Comparison of ENCODE assay signal across 30 cellular contexts in genomic region chr2:44325897-44326296, GRCh38. TPM values are rescaled to one million over a fixed set of nuclear protein-coding genes. Genes with fewer than 3 reads are reported as not detected.
"Had no signal": no experiment of that assay in that cellular context is flagged by ENCODE, and none has a peak within 500 bp of the region (broad histone marks: within the 10 kb centered on the region; RNA-seq: fewer than 3 reads in every experiment).

No MANE protein-coding gene starts in this region.

- FAIRE-seq: TTC549 had no signal

- ATAC-seq: activated CD4-positive, alpha-beta T cell treated with anti-CD3 and anti-CD28 coated beads for 36 hours; activated CD8-positive, alpha-beta memory T cell treated with anti-CD3 and anti-CD28 coated beads, Interleukin-2, amount 10 ng/mL, durations not matched to agents 7 days and 5 days; activated T-helper 17 cell treated with anti-CD3 and anti-CD28 coated beads, Interleukin-2, amount 50 U/mL, for 72 hours; left colon; stimulated activated naive CD8-positive, alpha-beta T cell treated with anti-CD3 and anti-CD28 coated beads, Interleukin-15, Interleukin-2, amounts not matched to agents 100 U/mL and 50 U/mL, for 24 hours; WTC11 had no signal

- H3K9me3 Mint-ChIP-seq: activated CD4-positive, alpha-beta memory T cell treated with anti-CD3 and anti-CD28 coated beads for 36 hours; activated naive CD8-positive, alpha-beta T cell treated with anti-CD3 and anti-CD28 coated beads for 36 hours; activated T-helper 17 cell treated with anti-CD3 and anti-CD28 coated beads, Interleukin-2, amount 50 U/mL, for 72 hours; brain; endodermal cell; nephron progenitor cell; T-helper 2 cell treated with Interferon-gamma antibody and Interleukin-4, amounts not matched to agents 5 μg/mL and 100 μg/mL, for 36 hours; WTC11 had no signal

- H3K27me3 ChIP-seq: colonic mucosa, vagina had no signal

- H3K27me3 Mint-ChIP-seq: activated CD4-positive, alpha-beta memory T cell treated with anti-CD3 and anti-CD28 coated beads for 36 hours; activated CD4-positive, alpha-beta T cell treated with anti-CD3 and anti-CD28 coated beads for 36 hours; activated CD8-positive, alpha-beta memory T cell treated with anti-CD3 and anti-CD28 coated beads, Interleukin-2, amount 10 ng/mL, durations not matched to agents 7 days and 5 days; activated naive CD8-positive, alpha-beta T cell treated with anti-CD3 and anti-CD28 coated beads for 36 hours; activated T-helper 17 cell treated with anti-CD3 and anti-CD28 coated beads, Interleukin-2, amount 50 U/mL, for 72 hours; brain had no signal

- H3K9me3 ChIP-seq: colonic mucosa, vagina had no signal

- H3K4me3 Mint-ChIP-seq: activated CD4-positive, alpha-beta memory T cell treated with anti-CD3 and anti-CD28 coated beads for 36 hours; activated CD4-positive, alpha-beta T cell treated with anti-CD3 and anti-CD28 coated beads for 36 hours; activated CD8-positive, alpha-beta memory T cell treated with anti-CD3 and anti-CD28 coated beads, Interleukin-2, amount 10 ng/mL, durations not matched to agents 7 days and 5 days; activated naive CD8-positive, alpha-beta T cell treated with anti-CD3 and anti-CD28 coated beads for 36 hours; activated T-helper 17 cell treated with anti-CD3 and anti-CD28 coated beads, Interleukin-2, amount 50 U/mL, for 72 hours; brain; endodermal cell; nephron progenitor cell; T-helper 2 cell treated with Interferon-gamma antibody and Interleukin-4, amounts not matched to agents 5 μg/mL and 100 μg/mL, for 36 hours; WTC11 had no signal

- H3K4me1 ChIP-seq: colonic mucosa, vagina had no signal

- H3K4me1 Mint-ChIP-seq: activated CD8-positive, alpha-beta memory T cell treated with anti-CD3 and anti-CD28 coated beads, Interleukin-2, amount 10 ng/mL, durations not matched to agents 7 days and 5 days; activated T-helper 17 cell treated with anti-CD3 and anti-CD28 coated beads, Interleukin-2, amount 50 U/mL, for 72 hours; nephron progenitor cell; WTC11 had no signal

- DNase-seq: activated CD4-positive, alpha-beta memory T cell treated with anti-CD3 and anti-CD28 coated beads for 36 hours; activated CD4-positive, alpha-beta T cell treated with anti-CD3 and anti-CD28 coated beads for 36 hours; activated CD8-positive, alpha-beta memory T cell treated with anti-CD3 and anti-CD28 coated beads, Interleukin-2, amount 10 ng/mL, durations not matched to agents 7 days and 5 days; activated naive CD4-positive, alpha-beta T cell; activated naive CD8-positive, alpha-beta T cell treated with anti-CD3 and anti-CD28 coated beads for 36 hours; amygdala; central memory CD4-positive, alpha-beta T cell; colonic mucosa; endodermal cell; foreskin melanocyte; head of caudate nucleus; left colon; midbrain; nephron progenitor cell; nucleus accumbens; posterior cingulate gyrus; stimulated activated CD4-positive, alpha-beta T cell treated with anti-CD3 and anti-CD28 coated beads, Interleukin-12 subunit alpha, Interleukin-12 subunit beta, amount 100 ng/mL, for 4 hours; stimulated activated CD4-positive, alpha-beta T cell treated with anti-CD3 and anti-CD28 coated beads, Interleukin-1b, Interleukin-23, amount 100 ng/mL, for 48 hours; stimulated activated CD8-positive, alpha-beta memory T cell treated with anti-CD3 and anti-CD28 coated beads, Interleukin-4, amount 100 ng/mL, for 48 hours; stimulated activated naive CD8-positive, alpha-beta T cell treated with anti-CD3 and anti-CD28 coated beads, Interleukin-15, Interleukin-2, amounts not matched to agents 100 U/mL and 50 U/mL, for 24 hours; substantia nigra; trophoblast cell had no signal

- H3K27ac ChIP-seq: colonic mucosa, epithelial cell of prostate, vagina had no signal

- H3K27ac Mint-ChIP-seq: activated CD4-positive, alpha-beta memory T cell treated with anti-CD3 and anti-CD28 coated beads for 36 hours; activated CD4-positive, alpha-beta T cell treated with anti-CD3 and anti-CD28 coated beads for 36 hours; activated CD8-positive, alpha-beta memory T cell treated with anti-CD3 and anti-CD28 coated beads, Interleukin-2, amount 10 ng/mL, durations not matched to agents 7 days and 5 days; activated naive CD8-positive, alpha-beta T cell treated with anti-CD3 and anti-CD28 coated beads for 36 hours; activated T-helper 17 cell treated with anti-CD3 and anti-CD28 coated beads, Interleukin-2, amount 50 U/mL, for 72 hours; T-helper 2 cell treated with Interferon-gamma antibody and Interleukin-4, amounts not matched to agents 5 μg/mL and 100 μg/mL, for 36 hours; WTC11 had no signal

- H3K4me3 ChIP-seq: colonic mucosa, vagina had no signal

RNA-seq across cellular contexts. Expression of gene SLC3A1, which starts 50.6 kb away (rescaled TPM):
- total RNA-seq: activated CD4-positive, alpha-beta T cell treated with anti-CD3 and anti-CD28 coated beads for 36 hours; activated naive CD8-positive, alpha-beta T cell treated with anti-CD3 and anti-CD28 coated beads for 36 hours; activated T-helper 17 cell treated with anti-CD3 and anti-CD28 coated beads, Interleukin-2, amount 50 U/mL, for 72 hours; lung microvascular endothelial cell; vagina had no signal
